ENCODE assay signal across 8 cellular contexts in genomic region chr3:42032693-42033349, GRCh38. TPM values are rescaled to one million over a fixed set of nuclear protein-coding genes. Genes with fewer than 3 reads are reported as not detected.
A peak's percentile ranks its signal among the peaks of the same experiment; 100 is the strongest.
DNase-seq lines count a peak whose midpoint lies in the region; ATAC-seq, FAIRE-seq and TF ChIP-seq lines count a peak whose summit lies in the region.

No MANE protein-coding gene starts in this region.

- TF ChIP-seq POLR2A in HepG2 (IDR thresholded peaks at IDR 0.05; ENCODE audit: insufficient read depth in 1 of 2, low read depth in 2 of 2, low read length in 2 of 2) (no peak), tibial nerve (IDR thresholded peaks at IDR 0.05) (no peak)

- ATAC-seq in HepG2 (peak; percentile 95), GM19035 (IDR thresholded peaks at IDR 0.05; ENCODE audit: unreplicated experiment) (no peak), GM18861 (IDR thresholded peaks at IDR 0.05; ENCODE audit: unreplicated experiment) (no peak), HG02610 (IDR thresholded peaks at IDR 0.05; ENCODE audit: unreplicated experiment) (no peak)

- peak overlapping the region; percentile 52 for H3K27ac Mint-ChIP-seq in MCF 10A (ENCODE audit: low read depth, unreplicated experiment)

- peak; percentile 98 for FAIRE-seq in HepG2 (lab: Jason Lieb, UNC)

- H3K79me2 ChIP-seq in HepG2 (ENCODE audit: insufficient read depth, low read length), result peaks cover 71% of the 10 kb centered on the region

- CTCF ChIA-PET in BJ (lab: Yijun Ruan, JAX), result interaction anchor here (1.0 to 1.2 kb wide), 3 partner anchors 27 to 67 kb away, joined by 3 to 7 read pairs (median 4); no protein-coding TSS in a partner anchor
- CTCF ChIA-PET in MCF 10A (lab: Yijun Ruan, JAX), result no interaction called here
- CTCF ChIA-PET in HepG2 (lab: Yijun Ruan, JAX; ENCODE audit: low intra/inter-chr PET ratio, low total read pairs), result no interaction called here

- peak overlapping the region; percentile 81 for H3K4me2 ChIP-seq in HepG2 (ENCODE audit: low read depth, low read length)

- peak overlapping the region; percentile 3 for H2AFZ ChIP-seq in HepG2 (ENCODE audit: low read length)

- H3K27ac ChIP-seq in HepG2 (ENCODE audit: extremely low read length, insufficient read depth, low read length), result peak overlapping the region; percentile 85
- peak overlapping the region; percentile 32 to 89 (median 60) for H3K27ac ChIP-seq in tibial nerve

- H3K27me3 ChIP-seq in BJ (ENCODE audit: control insufficient read depth, insufficient read depth, low read length), result no peaks in the 10 kb centered on the region
- no peaks in the 10 kb centered on the region for H3K27me3 ChIP-seq in HepG2 (ENCODE audit: control insufficient read depth in 1 of 2, insufficient read depth in 2 of 2, low read length in 2 of 2)
- H3K27me3 ChIP-seq in tibial nerve, result no peaks in the 10 kb centered on the region

- H3K4me1 ChIP-seq in HepG2 (ENCODE audit: insufficient read depth, low read length), result peaks cover 58% of the 10 kb centered on the region
- H3K4me1 ChIP-seq in tibial nerve, result peaks cover 0 to 75% (median 50%) of the 10 kb centered on the region in 4 donors

- H3K4me3 ChIP-seq in BJ (ENCODE audit: low read depth, low read length) (no peak overlapping the region), HepG2 (replicated peaks in 1 of 3; ENCODE audit: insufficient read depth in 1 of 3, low read depth in 2 of 3, low read length in 3 of 3) (peak overlapping the region; percentile 26 to 53 (median 43)), tibial nerve (no peak overlapping the region)

- BruUV-seq in MCF 10A (replicated peaks; lab: Mats Ljungman, UMichigan), result no TSS peak
- no TSS peak for BruUV-seq in HepG2 (replicated peaks; lab: Mats Ljungman, UMichigan)

- TF ChIP-seq EP300 in HepG2 (IDR thresholded peaks at IDR 0.05; ENCODE audit: low read depth in 2 of 2, low read length in 2 of 2) (peak; percentile 76 to 88; a peak in 3 of 4 replicates), HepG2 (CRISPR knock-in tag; IDR thresholded peaks at IDR 0.05; ENCODE audit: borderline replicate concordance) (peak; percentile 81), tibial nerve (IDR thresholded peaks at IDR 0.05) (peak in 1 of 2 donors; percentile 86)

- no peaks in the 10 kb centered on the region for H3K36me3 Mint-ChIP-seq in MCF 10A (ENCODE audit: insufficient read depth, unreplicated experiment)

- H3K4me3 Mint-ChIP-seq in MCF 10A (ENCODE audit: unreplicated experiment), result no peak overlapping the region

- H3K27me3 Mint-ChIP-seq in MCF 10A (ENCODE audit: insufficient read depth, unreplicated experiment), result no peaks in the 10 kb centered on the region

- H3K9me3 Mint-ChIP-seq in MCF 10A (ENCODE audit: unreplicated experiment), result no peaks in the 10 kb centered on the region

- H3K9ac ChIP-seq in HepG2 (ENCODE audit: insufficient read depth, low read depth, low read length), result peak overlapping the region; percentile 61

- no peaks in the 10 kb centered on the region for H3K9me3 ChIP-seq in HepG2 (ENCODE audit: low read length)
- H3K9me3 ChIP-seq in tibial nerve, result no peaks in the 10 kb centered on the region

- DNase-seq in BJ (ENCODE audit: low read depth) (peak; percentile 98), NCI-H1694 treated with DMSO at 0.1 percent for 48 hours (lab: John Stamatoyannopoulos, UW) (peak; percentile 75), MCF 10A (ENCODE audit: unreplicated experiment) (peak; percentile 88), HepG2 (ENCODE audit: low spot score) (peak; percentile 95), tibial nerve (ENCODE audit: low spot score in 2 of 2) (peak; percentile 74 to 80)

- POLR2A ChIA-PET in BJ (lab: Charles Lee) (interaction anchor here (0.6 to 1.2 kb wide), 3 partner anchors 20 to 71 kb away, joined by 3 to 5 read pairs (median 3); partner anchors contain the start of gene ULK4), MCF 10A (lab: Yijun Ruan, JAX) (interaction anchor here (0.7 to 1.5 kb wide), 4 partner anchors 11 to 1058 kb away, joined by 3 to 9 read pairs (median 3); no protein-coding TSS in a partner anchor), HepG2 (lab: Yijun Ruan, JAX) (interaction anchor here (0.6 to 1.6 kb wide), 8 partner anchors 13 to 98 kb away, joined by 3 to 7 read pairs (median 4); no protein-coding TSS in a partner anchor)

- 12% methylated on average over 15 of the region's 15 CpGs for WGBS in HepG2 (ENCODE audit: low lambda C conversion rate)
- WGBS in tibial nerve, 2 donors, result 25 to 28% methylated on average over 14 to 15 of the region's 15 CpGs

- intact Hi-C loops in MCF 10A (cut with micrococcal nuclease), result no loop called here
- intact Hi-C loops in HepG2 (cut with micrococcal nuclease; ENCODE audit: unreplicated experiment), result loop anchor here (2.0 to 5.0 kb wide), 2 partner anchors 18 to 34 kb away; no protein-coding TSS in a partner anchor

- no peaks in the 10 kb centered on the region for H4K20me1 ChIP-seq in HepG2 (ENCODE audit: insufficient read depth, low read length)

- peaks cover 75% of the 10 kb centered on the region for H3K4me1 Mint-ChIP-seq in MCF 10A (ENCODE audit: insufficient read depth, unreplicated experiment)

- TF ChIP-seq CTCF in BJ (IDR thresholded peaks at IDR 0.05; ENCODE audit: insufficient read depth, low read depth, low read length) (no peak), MCF 10A (IDR thresholded peaks at IDR 0.05; ENCODE audit: unreplicated experiment) (no peak), HepG2 (CRISPR knock-in tag; IDR thresholded peaks at IDR 0.05) (peak; percentile 46), tibial nerve (IDR thresholded peaks at IDR 0.05) (no peak)

- TF ChIP-seq RAD21 in HepG2 (CRISPR knock-in tag; IDR thresholded peaks at IDR 0.05), result peak; percentile 46; the same call in 1 of the 2 replicates

- in situ Hi-C loops in HepG2 (cut with HindIII; ENCODE audit: extremely low pct_ligation_motif_present, low pct_unique_long_range_greater_than_20kb), result no loop called here

- H3K36me3 ChIP-seq in BJ (ENCODE audit: control insufficient read depth, insufficient read depth, low read length) (no peaks in the 10 kb centered on the region; the same call in 1 of the 2 replicates), HepG2 (replicated peaks in 1 of 2; ENCODE audit: control insufficient read depth in 1 of 2, insufficient read depth in 2 of 2, low read length in 2 of 2) (peaks cover 0 to 8% of the 10 kb centered on the region in 2 experiments; a peak in 3 of 5 replicates), tibial nerve (no peaks in the 10 kb centered on the region)

TF ChIP-seq in HepG2, 621 proteins besides CTCF, POLR2A, EP300 and RAD21 (continues in another document):
- TF ChIP-seq NFRKB (IDR thresholded peaks at IDR 0.05), result no peak
- no peak for TF ChIP-seq ZKSCAN5 (CRISPR knock-in tag; IDR thresholded peaks at IDR 0.05)
- no peak for TF ChIP-seq ZNF616 (CRISPR knock-in tag; IDR thresholded peaks at IDR 0.05; ENCODE audit: low read depth)
- TF ChIP-seq DZIP1 (CRISPR knock-in tag; IDR thresholded peaks at IDR 0.05), result no peak
- TF ChIP-seq KLF6 (CRISPR knock-in tag; IDR thresholded peaks at IDR 0.05), result 0 out of 2 replicates have a peak, but pooled peaks have one; percentile 61

RNA-seq across cellular contexts. Expression of gene TRAK1, which starts 58.3 kb away (rescaled TPM):
- polyA plus RNA-seq in BJ (2011; rRNA removed) (26.1 and 36.3 TPM in 2 replicates), HepG2 (2011; rRNA removed) (40.8 and 46.6 TPM in 2 replicates)
- 31.1 and 31.8 TPM in 2 replicates for polyA minus RNA-seq in BJ (2011; rRNA and poly(A)+ RNA removed)
- total RNA-seq in MCF 10A (2022) (32.8 and 33.2 TPM in 2 replicates), HepG2 (2016; rRNA removed; fragmentation: Illumina TruSeq; extraction: Trizol) (20.5 and 22.8 TPM in 2 replicates), tibial nerve (10 to 100 TPM; 28.6 to 68.1 (median 35.5) TPM)
- total RNA-seq in HepG2 (2016; cell fraction: cytosol; rRNA removed; fragmentation: Illumina TruSeq; extraction: Trizol; ENCODE audit: low read depth), result 7.0 and 7.4 TPM in 2 replicates
- total RNA-seq in HepG2 (2016; cell fraction: insoluble cytoplasmic fraction; rRNA removed; fragmentation: Illumina TruSeq; extraction: Trizol), result 18.0 and 21.4 TPM in 2 replicates
- total RNA-seq in HepG2 (2016; cell fraction: membrane; rRNA removed; fragmentation: Illumina TruSeq; extraction: Trizol), result 20.7 and 21.5 TPM in 2 replicates
- 26.3 and 30.0 TPM in 2 replicates for total RNA-seq in HepG2 (2016; cell fraction: nucleus; rRNA removed; fragmentation: Illumina TruSeq; extraction: Trizol)
- 29.8 and 35.8 TPM in 2 replicates for polyA plus RNA-seq in HepG2 (2011; cell fraction: cytosol; rRNA removed)
- 63.9 and 75.8 TPM in 2 replicates for polyA plus RNA-seq in HepG2 (2011; cell fraction: nucleus; rRNA removed)
- 21.6 and 24.2 TPM in 2 replicates for polyA plus RNA-seq in HepG2 (2012)
- 3.6 and 5.4 TPM in 2 replicates for polyA plus RNA-seq in HepG2 (2016; cell fraction: cytosol; fragmentation: Illumina TruSeq; extraction: Trizol; ENCODE audit: low read depth)
- 16.6 and 20.2 TPM in 2 replicates for polyA plus RNA-seq in HepG2 (2016; cell fraction: insoluble cytoplasmic fraction; fragmentation: Illumina TruSeq; extraction: Trizol; ENCODE audit: low read depth)
- 11.6 and 12.7 TPM in 2 replicates for polyA plus RNA-seq in HepG2 (2016; cell fraction: membrane; fragmentation: Illumina TruSeq; extraction: Trizol; ENCODE audit: low read depth)
- 39.7 and 45.7 TPM in 2 replicates for polyA plus RNA-seq in HepG2 (2016; cell fraction: nucleus; fragmentation: Illumina TruSeq; extraction: Trizol; ENCODE audit: insufficient read depth, low read depth)
- 22.1 and 65.6 TPM in 2 replicates for polyA minus RNA-seq in HepG2 (2011; rRNA and poly(A)+ RNA removed; ENCODE audit: low replicate concordance)
- 39.4 and 40.2 TPM in 2 replicates for polyA minus RNA-seq in HepG2 (2011; cell fraction: cytosol; rRNA and poly(A)+ RNA removed)
- polyA minus RNA-seq in HepG2 (2011; cell fraction: nucleus; rRNA and poly(A)+ RNA removed), result 71.6 and 79.1 TPM in 2 replicates

Comparison
In these comparisons a context has a peak if more than half of its experiments do, and no peak if none do; other contexts are left out.
1. H3K4me3 ChIP-seq: peak in HepG2 (3 of 3); none in BJ (single experiment) and tibial nerve (0 of 4).
2. Peak in every context shown above with its lines, with median percentiles within 50 percentile points of each other: DNase-seq.